6 cellular contexts compared by ENCODE assay signal in genomic region chr10:20745556-20745955, GRCh38.
"Had no signal": no experiment of that assay in that cellular context is flagged by ENCODE, and none has a peak within 500 bp of the region (broad histone marks: within the 10 kb centered on the region; RNA-seq: fewer than 3 reads in every experiment).

No MANE protein-coding gene starts in this region.

- H3K27ac Mint-ChIP-seq: GM23338, H9, IgD-negative memory B cell had no signal

- H3K27me3 Mint-ChIP-seq: IgD-negative memory B cell had no signal

- ATAC-seq: GM23338, HepG2 had no signal

- H3K36me3 Mint-ChIP-seq: IgD-negative memory B cell had no signal

- H3K4me3 Mint-ChIP-seq: GM23338, H9, IgD-negative memory B cell had no signal

- H3K27ac ChIP-seq: HL-60 had no signal

- H3K4me1 Mint-ChIP-seq: IgD-negative memory B cell had no signal

- H3K4me3 ChIP-seq: GM23338 had no signal

- DNase-seq: H9, HCEC 1CT had no signal
